10 cellular contexts compared by ENCODE assay signal in the genomic region with DNA sequence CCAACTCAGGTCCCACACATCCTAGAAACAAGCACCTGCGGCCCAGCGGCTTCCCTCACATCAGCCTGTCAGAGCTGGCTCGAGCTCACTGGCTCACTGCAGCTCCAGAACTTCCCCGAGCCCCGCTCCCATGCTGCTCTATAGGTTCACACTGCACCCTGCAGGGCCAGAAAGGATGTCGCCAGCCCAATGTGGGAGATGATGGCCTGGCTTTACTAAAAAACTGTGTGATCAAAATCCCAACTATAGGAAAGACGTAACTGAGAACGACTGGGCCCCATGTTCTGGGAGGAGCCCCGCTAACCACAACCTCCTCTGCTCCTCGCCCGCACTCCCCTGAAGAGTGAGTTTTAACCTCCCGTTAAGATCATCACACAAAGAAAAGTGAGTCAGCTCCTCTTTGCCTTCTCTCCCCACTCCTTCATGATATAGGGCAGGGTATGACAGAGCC. TPM values are rescaled to one million over a fixed set of nuclear protein-coding genes. Genes with fewer than 3 reads are reported as not detected.
DNase-seq lines count a peak whose midpoint lies in the region; ATAC-seq and TF ChIP-seq lines count a peak whose summit lies in the region.
"Had no signal": no experiment of that assay in that cellular context is flagged by ENCODE, and none has a peak within 500 bp of the region (broad histone marks: within the 10 kb centered on the region; RNA-seq: fewer than 3 reads in every experiment).

No MANE protein-coding gene starts in this region.

- H3K9me3 Mint-ChIP-seq in activated B cell treated with CpG ODN at 0.5 μM for 24 hours, result no peaks in the 10 kb centered on the region

- POLR2A ChIA-PET in A673 (lab: Charles Lee; ENCODE audit: low non-redundant PET), result no interaction called here
- POLR2A ChIA-PET in activated B cell treated with CpG ODN at 0.5 μM for 24 hours (lab: Charles Lee), result interaction anchor here (0.6 to 1.6 kb wide), 4 partner anchors 15 to 24 kb away, joined by 3 to 7 read pairs (median 4); a partner anchor contains a TSS

- peaks cover 64% of the 10 kb centered on the region for H3K4me1 Mint-ChIP-seq in activated B cell treated with CpG ODN at 0.5 μM for 24 hours

- peaks cover 49% of the 10 kb centered on the region for H3K36me3 Mint-ChIP-seq in activated B cell treated with CpG ODN at 0.5 μM for 24 hours (ENCODE audit: low read depth)

- no peak for DNase-seq in A673 (ENCODE audit: low spot score)
- no peak for DNase-seq in activated B cell treated with CpG ODN at 0.5 μM for 24 hours
- DNase-seq in astrocyte of the hippocampus (ENCODE audit: low read depth, low spot score), result peak; percentile 62
- DNase-seq in NCI-H2029 treated with DMSO at 0.1 percent for 48 hours (lab: John Stamatoyannopoulos, UW), result no peak

- peak overlapping the region; percentile 18 for H3K27ac ChIP-seq in A673 (ENCODE audit: low read depth, low read length, poor library complexity, severe bottlenecking)
- peak overlapping the region; percentile 6 for H3K27ac ChIP-seq in neutrophil

- H3K9me3 ChIP-seq in A673 (ENCODE audit: low read depth, low read length, poor library complexity, severe bottlenecking) (no peaks in the 10 kb centered on the region), neutrophil (no peaks in the 10 kb centered on the region)

- no TSS peak for BruUV-seq in A673 (replicated peaks; lab: Mats Ljungman, UMichigan)

- peak overlapping the region; percentile 26 for H3K27ac Mint-ChIP-seq in activated B cell treated with CpG ODN at 0.5 μM for 24 hours

- no peaks in the 10 kb centered on the region for H3K27me3 ChIP-seq in A673 (replicated peaks; ENCODE audit: insufficient read depth, low read depth, low read length, poor library complexity)
- no peaks in the 10 kb centered on the region for H3K27me3 ChIP-seq in neutrophil

- no peaks in the 10 kb centered on the region for H3K27me3 Mint-ChIP-seq in activated B cell treated with CpG ODN at 0.5 μM for 24 hours

- CTCF ChIA-PET in A673 (lab: Charles Lee) (no interaction called here), activated B cell treated with CpG ODN at 0.5 μM for 24 hours (lab: Charles Lee) (interaction anchor here (1.3 kb wide), 1 partner anchor 185 kb away, joined by 3 read pairs; no protein-coding TSS in a partner anchor)

- intact Hi-C loops in A673 (cut with micrococcal nuclease; ENCODE audit: unreplicated experiment) (no loop called here), activated B cell treated with CpG ODN at 0.5 μM for 24 hours (cut with micrococcal nuclease) (loop anchor here (10.0 kb wide), 2 partner anchors 654 to 764 kb away; a partner anchor contains a TSS)

- ATAC-seq in activated B cell treated with CpG ODN at 0.5 μM for 24 hours (ENCODE audit: low read depth), result no peak
- ATAC-seq in GM21619 (IDR thresholded peaks at IDR 0.05; ENCODE audit: unreplicated experiment), result no peak
- no peak for ATAC-seq in HG03520 (IDR thresholded peaks at IDR 0.05; ENCODE audit: unreplicated experiment)
- ATAC-seq in GM18867 (IDR thresholded peaks at IDR 0.05; ENCODE audit: unreplicated experiment), result no peak
- ATAC-seq: HCT116, Panc1 had no signal

- H3K4me1 ChIP-seq in A673 (ENCODE audit: insufficient read depth, low read length, poor library complexity, severe bottlenecking) (peaks cover under 1% of the 10 kb centered on the region), neutrophil (ENCODE audit: control insufficient read depth in 1 of 2, insufficient read depth in 1 of 2, low read depth in 1 of 2, low read length in 1 of 2) (peaks cover 28 to 32% of the 10 kb centered on the region in 2 experiments)

- H3K36me3 ChIP-seq in A673 (ENCODE audit: insufficient read depth, low read length, poor library complexity, severe bottlenecking), result peaks cover 49% of the 10 kb centered on the region
- H3K36me3 ChIP-seq in neutrophil, result peaks cover 25% of the 10 kb centered on the region

- peak overlapping the region; percentile 21 for H3K4me3 Mint-ChIP-seq in activated B cell treated with CpG ODN at 0.5 μM for 24 hours

- H3K4me3 ChIP-seq in A673 (ENCODE audit: low read depth, low read length, poor library complexity, severe bottlenecking), result no peak overlapping the region
- no peak overlapping the region for H3K4me3 ChIP-seq in neutrophil (ENCODE audit: low read depth in 1 of 2, low read length in 1 of 2)

- no peak for TF ChIP-seq CTCF in A673 (conservative IDR thresholded peaks at IDR 0.05; ENCODE audit: low read depth, low read length)
- TF ChIP-seq CTCF in activated B cell treated with CpG ODN at 0.5 μM for 24 hours (IDR thresholded peaks at IDR 0.05), result no peak
- TF ChIP-seq CTCF in neutrophil (IDR thresholded peaks at IDR 0.05), result no peak

RNA-seq across cellular contexts. Expression of a gene that starts 4.6 kb away (rescaled TPM):
- 201 and 214 TPM in 2 replicates for total RNA-seq in A673 (2021)
- 57.0 and 58.2 TPM in 2 replicates for total RNA-seq in activated B cell treated with CpG ODN at 0.5 μM for 24 hours

RNA-seq across cellular contexts. Expression of a gene that starts 4.9 kb away (rescaled TPM):
- total RNA-seq in A673 (2021), result 0.52 and 1.5 TPM in 2 replicates
- 0.37 and 0.44 TPM in 2 replicates for total RNA-seq in activated B cell treated with CpG ODN at 0.5 μM for 24 hours

RNA-seq across cellular contexts. Expression of a gene that starts 14.9 kb away (rescaled TPM):
- total RNA-seq in A673 (2021) (35.0 and 42.0 TPM in 2 replicates), activated B cell treated with CpG ODN at 0.5 μM for 24 hours (17.3 and 17.8 TPM in 2 replicates)

RNA-seq across cellular contexts. Expression of a gene that starts 15.0 kb away (rescaled TPM):
- total RNA-seq in A673 (2021) (41.6 and 53.3 TPM in 2 replicates), activated B cell treated with CpG ODN at 0.5 μM for 24 hours (33.6 and 38.9 TPM in 2 replicates)

RNA-seq across cellular contexts. Expression of a gene that starts 23.3 kb away (rescaled TPM):
- total RNA-seq in A673 (2021) (1,920 and 1,940 TPM in 2 replicates), activated B cell treated with CpG ODN at 0.5 μM for 24 hours (3,786 and 4,134 TPM in 2 replicates)
